In genomic region chr2:162318280-162319222, GRCh38 we compare ENCODE assay signal across 1 cellular context.
TF ChIP-seq lines count a peak whose summit lies in the region.

Gene IFIH1, minus strand, starts transcription at chr2:162318684. Its CDS starts 377 bp downstream, at chr2:162318307.

TF ChIP-seq in HepG2, 621 proteins besides CTCF, POLR2A, EP300 and RAD21 (continued from another document and continues in another):
- TF ChIP-seq ZBTB4 (CRISPR knock-in tag; IDR thresholded peaks at IDR 0.05; ENCODE audit: borderline replicate concordance) (no peak), ZBTB7A (CRISPR knock-in tag; IDR thresholded peaks at IDR 0.05) (no peak), ZNF253 (CRISPR knock-in tag; IDR thresholded peaks at IDR 0.05; ENCODE audit: borderline replicate concordance) (no peak), ZBTB7B (CRISPR knock-in tag; IDR thresholded peaks at IDR 0.05) (peak; percentile 44), ZKSCAN5 (CRISPR knock-in tag; IDR thresholded peaks at IDR 0.05) (no peak), MED8 (CRISPR knock-in tag; IDR thresholded peaks at IDR 0.05; ENCODE audit: insufficient replicate concordance) (no peak), DMTF1 (CRISPR knock-in tag; IDR thresholded peaks at IDR 0.05) (no peak), RFXANK (CRISPR knock-in tag; IDR thresholded peaks at IDR 0.05) (peak; percentile 50; the same call in 1 of the 2 replicates), CC2D1A (CRISPR knock-in tag; IDR thresholded peaks at IDR 0.05) (0 out of 2 replicates have a peak, but pooled peaks have one; percentile 36), GABPB1 (CRISPR knock-in tag; IDR thresholded peaks at IDR 0.05) (no peak; the same call in 1 of the 2 replicates), WIZ (CRISPR knock-in tag; IDR thresholded peaks at IDR 0.05) (no peak), ARNTL (CRISPR knock-in tag; IDR thresholded peaks at IDR 0.05) (peak; percentile 47; the same call in 1 of the 2 replicates), ZNF891 (CRISPR knock-in tag; IDR thresholded peaks at IDR 0.05) (no peak), MAF1 (CRISPR knock-in tag; IDR thresholded peaks at IDR 0.05; ENCODE audit: borderline replicate concordance) (no peak), JUND (CRISPR knock-in tag; IDR thresholded peaks at IDR 0.05) (no peak), GZF1 (CRISPR knock-in tag; IDR thresholded peaks at IDR 0.05) (0 out of 2 replicates have a peak, but pooled peaks have one; percentile 37), ZBTB1 (CRISPR knock-in tag; IDR thresholded peaks at IDR 0.05; ENCODE audit: borderline replicate concordance) (no peak), REPIN1 (CRISPR knock-in tag; IDR thresholded peaks at IDR 0.05; ENCODE audit: borderline replicate concordance, low read depth) (no peak; the same call in 1 of the 2 replicates), CHD4 (IDR thresholded peaks at IDR 0.05; ENCODE audit: borderline replicate concordance, low read length) (no peak), PTBP1 (IDR thresholded peaks at IDR 0.05; ENCODE audit: low read depth, low read length, poor library complexity, severe bottlenecking) (peak; percentile 27), SALL1 (CRISPR knock-in tag; IDR thresholded peaks at IDR 0.05) (peak; percentile 34; the same call in 1 of the 2 replicates), ZNF761 (CRISPR knock-in tag; conservative IDR thresholded peaks at IDR 0.05) (0 out of 2 replicates have a peak, but pooled peaks have one; percentile 68), ZNF770 (CRISPR knock-in tag; IDR thresholded peaks at IDR 0.05) (no peak), HDAC1 (CRISPR knock-in tag; IDR thresholded peaks at IDR 0.05) (peak; percentile 65), ARID2 (CRISPR knock-in tag; IDR thresholded peaks at IDR 0.05; ENCODE audit: borderline replicate concordance) (no peak), SKI (IDR thresholded peaks at IDR 0.05; ENCODE audit: partially characterized antibody) (peak; percentile 8), TCF7 (IDR thresholded peaks at IDR 0.05; ENCODE audit: low read depth) (no peak), NKX3-1 (CRISPR knock-in tag; IDR thresholded peaks at IDR 0.05) (no peak), KAT8 (CRISPR knock-in tag; IDR thresholded peaks at IDR 0.05) (peak; percentile 72; the same call in 1 of the 2 replicates), ZNF484 (CRISPR knock-in tag; IDR thresholded peaks at IDR 0.05; ENCODE audit: borderline replicate concordance, low read depth) (no peak), EEA1 (CRISPR knock-in tag; IDR thresholded peaks at IDR 0.05; ENCODE audit: borderline replicate concordance) (no peak), HOXD1 (CRISPR knock-in tag; IDR thresholded peaks at IDR 0.05) (no peak), SMARCE1 (IDR thresholded peaks at IDR 0.05; ENCODE audit: borderline replicate concordance) (no peak), DNMT1 (CRISPR knock-in tag; IDR thresholded peaks at IDR 0.05) (no peak), ZNF230 (CRISPR knock-in tag; IDR thresholded peaks at IDR 0.05) (no peak), ZNF780A (CRISPR knock-in tag; IDR thresholded peaks at IDR 0.05) (no peak), RBAK (CRISPR knock-in tag; IDR thresholded peaks at IDR 0.05) (no peak), ZNF543 (CRISPR knock-in tag; IDR thresholded peaks at IDR 0.05) (no peak), ZNF235 (CRISPR knock-in tag; IDR thresholded peaks at IDR 0.05; ENCODE audit: borderline replicate concordance) (peak; percentile 35; the same call in 1 of the 2 replicates), ERF (CRISPR knock-in tag; IDR thresholded peaks at IDR 0.05) (peak; percentile 48), CEBPG (CRISPR knock-in tag; IDR thresholded peaks at IDR 0.05) (peak; percentile 40; the same call in 1 of the 2 replicates), YEATS4 (CRISPR knock-in tag; IDR thresholded peaks at IDR 0.05; ENCODE audit: borderline replicate concordance) (peak; percentile 73), CENPX (CRISPR knock-in tag; IDR thresholded peaks at IDR 0.05) (no peak), NRL (CRISPR knock-in tag; IDR thresholded peaks at IDR 0.05; ENCODE audit: borderline replicate concordance) (no peak), SNAPC4 (CRISPR knock-in tag; IDR thresholded peaks at IDR 0.05) (no peak), ZNF20 (CRISPR knock-in tag; IDR thresholded peaks at IDR 0.05) (no peak)
- TF ChIP-seq, protein P1, sequence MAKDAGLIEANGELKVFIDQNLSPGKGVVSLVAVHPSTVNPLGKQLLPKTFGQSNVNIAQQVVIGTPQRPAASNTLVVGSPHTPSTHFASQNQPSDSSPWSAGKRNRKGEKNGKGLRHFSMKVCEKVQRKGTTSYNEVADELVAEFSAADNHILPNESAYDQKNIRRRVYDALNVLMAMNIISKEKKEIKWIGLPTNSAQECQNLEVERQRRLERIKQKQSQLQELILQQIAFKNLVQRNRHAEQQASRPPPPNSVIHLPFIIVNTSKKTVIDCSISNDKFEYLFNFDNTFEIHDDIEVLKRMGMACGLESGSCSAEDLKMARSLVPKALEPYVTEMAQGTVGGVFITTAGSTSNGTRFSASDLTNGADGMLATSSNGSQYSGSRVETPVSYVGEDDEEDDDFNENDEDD (CRISPR knock-in tag; IDR thresholded peaks at IDR 0.05; ENCODE audit: borderline replicate concordance) = peak; percentile 51; the same call in 1 of the 2 replicates
- TF ChIP-seq, protein P2, sequence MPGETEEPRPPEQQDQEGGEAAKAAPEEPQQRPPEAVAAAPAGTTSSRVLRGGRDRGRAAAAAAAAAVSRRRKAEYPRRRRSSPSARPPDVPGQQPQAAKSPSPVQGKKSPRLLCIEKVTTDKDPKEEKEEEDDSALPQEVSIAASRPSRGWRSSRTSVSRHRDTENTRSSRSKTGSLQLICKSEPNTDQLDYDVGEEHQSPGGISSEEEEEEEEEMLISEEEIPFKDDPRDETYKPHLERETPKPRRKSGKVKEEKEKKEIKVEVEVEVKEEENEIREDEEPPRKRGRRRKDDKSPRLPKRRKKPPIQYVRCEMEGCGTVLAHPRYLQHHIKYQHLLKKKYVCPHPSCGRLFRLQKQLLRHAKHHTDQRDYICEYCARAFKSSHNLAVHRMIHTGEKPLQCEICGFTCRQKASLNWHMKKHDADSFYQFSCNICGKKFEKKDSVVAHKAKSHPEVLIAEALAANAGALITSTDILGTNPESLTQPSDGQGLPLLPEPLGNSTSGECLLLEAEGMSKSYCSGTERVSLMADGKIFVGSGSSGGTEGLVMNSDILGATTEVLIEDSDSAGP (CRISPR knock-in tag; IDR thresholded peaks at IDR 0.05; ENCODE audit: borderline replicate concordance) = no peak
- TF ChIP-seq, protein P3, sequence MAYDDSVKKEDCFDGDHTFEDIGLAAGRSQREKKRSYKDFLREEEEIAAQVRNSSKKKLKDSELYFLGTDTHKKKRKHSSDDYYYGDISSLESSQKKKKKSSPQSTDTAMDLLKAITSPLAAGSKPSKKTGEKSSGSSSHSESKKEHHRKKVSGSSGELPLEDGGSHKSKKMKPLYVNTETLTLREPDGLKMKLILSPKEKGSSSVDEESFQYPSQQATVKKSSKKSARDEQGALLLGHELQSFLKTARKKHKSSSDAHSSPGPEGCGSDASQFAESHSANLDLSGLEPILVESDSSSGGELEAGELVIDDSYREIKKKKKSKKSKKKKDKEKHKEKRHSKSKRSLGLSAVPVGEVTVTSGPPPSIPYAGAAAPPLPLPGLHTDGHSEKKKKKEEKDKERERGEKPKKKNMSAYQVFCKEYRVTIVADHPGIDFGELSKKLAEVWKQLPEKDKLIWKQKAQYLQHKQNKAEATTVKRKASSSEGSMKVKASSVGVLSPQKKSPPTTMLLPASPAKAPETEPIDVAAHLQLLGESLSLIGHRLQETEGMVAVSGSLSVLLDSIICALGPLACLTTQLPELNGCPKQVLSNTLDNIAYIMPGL (CRISPR knock-in tag; IDR thresholded peaks at IDR 0.05; ENCODE audit: borderline replicate concordance in 1 of 2, low read depth in 1 of 2) = peak; percentile 80 to 92; a peak in 3 of 4 replicates
- TF ChIP-seq, protein P4, sequence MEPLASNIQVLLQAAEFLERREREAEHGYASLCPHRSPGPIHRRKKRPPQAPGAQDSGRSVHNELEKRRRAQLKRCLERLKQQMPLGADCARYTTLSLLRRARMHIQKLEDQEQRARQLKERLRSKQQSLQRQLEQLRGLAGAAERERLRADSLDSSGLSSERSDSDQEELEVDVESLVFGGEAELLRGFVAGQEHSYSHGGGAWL (CRISPR knock-in tag; IDR thresholded peaks at IDR 0.05) = peak; percentile 42
- TF ChIP-seq, protein P5, sequence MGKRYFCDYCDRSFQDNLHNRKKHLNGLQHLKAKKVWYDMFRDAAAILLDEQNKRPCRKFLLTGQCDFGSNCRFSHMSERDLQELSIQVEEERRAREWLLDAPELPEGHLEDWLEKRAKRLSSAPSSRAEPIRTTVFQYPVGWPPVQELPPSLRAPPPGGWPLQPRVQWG (CRISPR knock-in tag; IDR thresholded peaks at IDR 0.05; ENCODE audit: borderline replicate concordance, low read depth) = no peak
